37 cellular contexts compared by ENCODE assay signal in the genomic region with DNA sequence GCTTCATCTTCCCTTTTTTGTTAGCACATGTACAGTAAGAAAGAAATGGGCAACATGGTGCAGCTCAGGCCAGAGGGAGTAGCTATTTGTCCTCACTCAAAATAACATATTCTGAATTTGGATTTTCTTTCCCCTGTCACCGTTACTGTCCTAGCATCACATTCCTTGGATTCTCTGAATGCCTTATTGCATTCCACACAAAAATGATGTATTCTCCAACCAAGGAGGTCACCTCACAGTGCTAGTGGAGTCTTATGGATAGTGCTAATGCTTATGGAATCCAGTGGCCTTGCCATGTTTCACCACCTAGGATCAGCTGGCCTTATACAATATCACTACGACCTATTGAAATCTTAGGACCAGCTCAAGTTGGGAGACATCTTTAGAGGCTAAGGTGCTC. TPM values are rescaled to one million over a fixed set of nuclear protein-coding genes. Genes with fewer than 3 reads are reported as not detected.
"Had no signal": no experiment of that assay in that cellular context is flagged by ENCODE, and none has a peak within 500 bp of the region (broad histone marks: within the 10 kb centered on the region; RNA-seq: fewer than 3 reads in every experiment).

No MANE protein-coding gene starts in this region.

- DNase-seq: activated CD4-positive, alpha-beta T cell treated with anti-CD3 and anti-CD28 coated beads for 4 hours; activated CD4-positive, alpha-beta T cell treated with anti-CD3 and anti-CD28 coated beads, Interleukin-2, amount 50 U/mL, for 48 hours; activated CD8-positive, alpha-beta memory T cell treated with anti-CD3 and anti-CD28 coated beads for 24 hours; activated effector memory CD4-positive, alpha-beta T cell treated with anti-CD3 and anti-CD28 coated beads, Interleukin-2, amount 50 U/mL, for 16 hours; activated naive CD4-positive, alpha-beta T cell treated with anti-CD3 and anti-CD28 coated beads for 36 hours; activated naive CD8-positive, alpha-beta T cell treated with anti-CD3 and anti-CD28 coated beads for 36 hours; activated T-cell treated with anti-CD3 and anti-CD28 coated beads, Interleukin-2, amount 50 U/mL, for 1 hour; adrenal gland; aorta; body of pancreas; cortex of kidney; effector memory CD8-positive, alpha-beta T cell; erythroblast; head of caudate nucleus; hippocampal formation; immature natural killer cell; kidney; midbrain; naive thymus-derived CD4-positive, alpha-beta T cell; pancreas; sigmoid colon; stimulated activated CD4-positive, alpha-beta T cell treated with anti-CD3 and anti-CD28 coated beads, Interleukin-2, amount 100 ng/mL, for 24 hours; stimulated activated naive CD4-positive, alpha-beta T cell; tibial artery; upper lobe of right lung had no signal

- ATAC-seq: body of pancreas; effector memory CD8-positive, alpha-beta T cell; gastroesophageal sphincter; naive thymus-derived CD4-positive, alpha-beta T cell; pancreas; upper lobe of right lung had no signal

- H3K4me2 ChIP-seq: smooth muscle cell had no signal

- H3K36me3 ChIP-seq: adrenal gland, cardiac muscle cell, gastroesophageal sphincter, pancreas, prostate gland, sigmoid colon, suprapubic skin, tibial artery, upper lobe of right lung had no signal

- H3K4me3 ChIP-seq: adrenal gland, body of pancreas, cardiac muscle cell, gastroesophageal sphincter, pancreas, prostate gland, sigmoid colon, smooth muscle cell, suprapubic skin, tibial artery, upper lobe of right lung had no signal

- H3K27me3 ChIP-seq: adrenal gland, body of pancreas, cardiac muscle cell, gastroesophageal sphincter, pancreas, sigmoid colon, suprapubic skin, tibial artery, upper lobe of right lung had no signal

- H3K27ac ChIP-seq: adrenal gland, body of pancreas, cardiac muscle cell, gastroesophageal sphincter, pancreas, prostate gland, sigmoid colon, suprapubic skin, tibial artery, upper lobe of right lung had no signal

- FAIRE-seq: kidney, pancreas had no signal

- H3K4me1 ChIP-seq: adrenal gland, body of pancreas, gastroesophageal sphincter, pancreas, prostate gland, sigmoid colon, suprapubic skin, tibial artery, upper lobe of right lung had no signal

RNA-seq across cellular contexts. Expression of a gene that starts 7.2 kb away (rescaled TPM):
- total RNA-seq: activated naive CD4-positive, alpha-beta T cell treated with anti-CD3 and anti-CD28 coated beads for 36 hours; activated naive CD8-positive, alpha-beta T cell treated with anti-CD3 and anti-CD28 coated beads for 36 hours; activated T-helper 1 cell treated with anti-CD3 and anti-CD28 coated beads, Interleukin-12 subunit alpha, Interleukin-12 subunit beta, Interleukin-2, Interleukin-4 antibody, amounts not matched to agents 30 ng/mL and 10 ng/mL and 1 ng/mL, durations not matched to agents 14 hours and 24 hours and 36 hours; adrenal gland; aorta; body of pancreas; cardiac muscle cell; cerebellum; fibroblast of lung; fibroblast of villous mesenchyme; gastroesophageal sphincter; kidney; lower leg skin; naive thymus-derived CD4-positive, alpha-beta T cell; pancreas; sigmoid colon; smooth muscle cell; suprapubic skin; T-helper 1 cell treated with Interleukin-12 subunit alpha and Interleukin-12 subunit beta and Interleukin-4 antibody, amounts not matched to agents 30 ng/mL and 1 ng/mL, for 36 hours; upper lobe of right lung had no signal
- polyA plus RNA-seq: adrenal gland; aorta; cardiac muscle cell; fibroblast of lung; immature natural killer cell; naive thymus-derived CD4-positive, alpha-beta T cell; neural cell; sigmoid colon; smooth muscle cell had no signal
